ENCODE assay signal across 1 cellular context in the genomic region with DNA sequence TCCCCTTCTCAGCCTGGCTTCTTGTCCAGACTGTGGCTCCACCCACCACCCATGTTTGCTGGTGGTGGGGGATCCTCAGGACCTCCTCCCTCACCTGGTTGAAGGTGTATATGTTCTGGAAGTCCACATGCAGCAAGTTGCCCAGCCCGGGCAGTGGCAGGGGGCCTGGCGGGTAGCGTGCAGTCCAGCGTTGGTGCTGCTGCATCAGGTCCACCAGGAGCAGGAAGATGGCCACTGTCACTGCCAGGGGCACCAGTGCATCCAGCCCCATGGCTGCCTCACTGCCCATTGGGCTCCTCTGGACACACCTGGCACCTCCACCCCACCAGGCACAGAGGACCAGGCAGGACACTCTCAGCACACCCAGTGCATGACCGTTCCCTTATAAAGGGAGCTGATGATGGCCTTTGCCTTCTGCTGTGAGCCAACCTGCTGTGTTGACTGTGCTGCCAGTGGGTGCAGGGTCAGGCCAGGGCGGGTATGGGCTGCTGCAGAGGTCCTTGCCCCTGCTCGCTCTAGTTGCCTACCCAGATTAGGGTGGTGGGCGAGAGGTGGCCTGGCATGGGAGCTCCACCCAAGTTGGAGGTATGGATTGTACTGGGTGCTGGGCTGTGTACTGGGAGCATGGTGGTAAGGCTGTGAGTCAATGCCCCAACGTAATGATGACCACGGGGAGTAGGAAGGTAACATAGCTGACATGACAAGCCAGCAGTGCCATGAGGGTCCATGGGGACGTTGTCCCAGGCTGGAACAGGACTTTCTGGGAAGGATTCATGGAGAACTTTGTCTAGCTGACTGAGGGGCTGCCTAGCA.
TF ChIP-seq lines count a peak whose summit lies in the region.

No MANE protein-coding gene starts in this region.

TF ChIP-seq in K562, 482 proteins besides CTCF, POLR2A, EP300 and RAD21:
- TF ChIP-seq POLR2G (IDR thresholded peaks at IDR 0.05; ENCODE audit: low read depth, low read length), result 0 out of 2 replicates have a peak, but pooled peaks have one; percentile 28
- TF ChIP-seq ZNF41 (CRISPR knock-in tag; conservative IDR thresholded peaks at IDR 0.05), result no peak
